Comparison of ENCODE assay signal across 25 cellular contexts in the genomic region with DNA sequence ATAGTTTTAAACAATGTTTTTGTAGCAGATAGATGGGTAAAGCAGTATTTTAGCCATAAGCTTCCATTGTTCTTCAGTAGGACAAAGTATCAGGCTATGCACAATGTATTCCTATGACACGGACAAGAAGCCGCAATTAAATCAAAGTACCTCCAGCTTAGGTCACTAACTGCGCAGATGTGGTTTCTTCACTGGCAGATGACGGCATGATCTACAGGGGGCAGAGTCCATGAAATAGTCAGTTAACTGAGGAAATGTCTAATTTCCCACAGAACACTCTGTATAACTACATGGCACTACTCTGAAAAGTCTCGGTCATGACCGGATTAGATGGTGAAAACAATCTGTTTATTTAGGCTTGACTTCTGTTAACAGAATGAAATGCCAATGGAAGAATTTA.
"Had no signal": no experiment of that assay in that cellular context is flagged by ENCODE, and none has a peak within 500 bp of the region (broad histone marks: within the 10 kb centered on the region; RNA-seq: fewer than 3 reads in every experiment).

No MANE protein-coding gene starts in this region.

- H3K36me3 ChIP-seq: stomach, suprapubic skin, thoracic aorta, thyroid gland, tibial artery, tibial nerve, transverse colon, upper lobe of left lung, upper lobe of right lung, uterus, vagina had no signal

- H3K27me3 ChIP-seq: stomach, suprapubic skin, testis, thyroid gland, tibial artery, tibial nerve, transverse colon, upper lobe of left lung, upper lobe of right lung, uterus, vagina had no signal

- DNase-seq: stimulated activated CD4-positive, alpha-beta T cell treated with anti-CD3 and anti-CD28 coated beads, Interleukin-2, amount 100 ng/mL, for 48 hours; stimulated activated CD4-positive, alpha-beta T cell treated with anti-CD3 and anti-CD28 coated beads, Interleukin-4, amount 100 ng/mL, for 1 hour; stimulated activated CD4-positive, alpha-beta T cell treated with anti-CD3 and anti-CD28 coated beads, Interleukin-4, amount 100 ng/mL, for 24 hours; stimulated activated CD4-positive, alpha-beta T cell treated with anti-CD3 and anti-CD28 coated beads, Interleukin-4, amount 100 ng/mL, for 4 hours; stimulated activated CD8-positive, alpha-beta memory T cell treated with anti-CD3 and anti-CD28 coated beads, Interleukin-4, amount 100 ng/mL, for 48 hours; stimulated activated naive B cell treated with anti-CD40 and anti-IgM and Interleukin-4, amounts not matched to agents 10 μg/mL and 1 μg/mL and 100 μg/mL, for 72 hours; stimulated activated naive CD4-positive, alpha-beta T cell; stimulated activated naive CD4-positive, alpha-beta T cell treated with Interleukin-2 at 50 U/mL for 16 hours; stimulated activated naive CD8-positive, alpha-beta T cell treated with anti-CD3 and anti-CD28 coated beads, Interleukin-15, amount 100 ng/mL, for 72 hours; stimulated activated naive CD8-positive, alpha-beta T cell treated with anti-CD3 and anti-CD28 coated beads, Interleukin-15, Interleukin-2, amounts not matched to agents 100 U/mL and 50 U/mL, for 24 hours; stomach; substantia nigra; testis; thyroid gland; tibial artery; transverse colon; trophoblast cell; upper lobe of left lung; upper lobe of right lung; uterus had no signal

- H3K4me3 ChIP-seq: stomach, suprapubic skin, testis, thoracic aorta, thyroid gland, tibial artery, tibial nerve, transverse colon, upper lobe of left lung, upper lobe of right lung, uterus, vagina had no signal

- FAIRE-seq: urothelium cell line had no signal
